18 cellular contexts compared by ENCODE assay signal in the genomic region with DNA sequence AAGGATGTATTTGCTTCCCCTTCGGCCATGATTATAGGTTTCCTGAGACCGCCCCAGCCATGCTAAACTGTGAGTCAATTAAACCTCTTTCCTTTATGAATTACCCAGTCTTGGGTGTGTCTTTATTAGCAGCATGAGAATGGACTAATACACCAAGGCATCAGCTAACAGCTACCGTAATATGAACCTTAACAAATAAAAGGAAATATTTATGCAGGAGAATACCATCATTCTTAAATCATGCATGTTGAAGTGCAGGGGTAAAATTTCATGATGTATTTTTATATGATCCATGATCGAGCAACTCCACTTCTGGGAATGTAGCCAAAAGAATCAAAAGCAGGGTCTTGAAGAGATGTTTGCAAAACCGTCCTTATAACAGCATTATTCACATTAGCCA.
A peak's percentile ranks its signal among the peaks of the same experiment; 100 is the strongest.
DNase-seq lines count a peak whose midpoint lies in the region; TF ChIP-seq lines count a peak whose summit lies in the region.
"Had no signal": no experiment of that assay in that cellular context is flagged by ENCODE, and none has a peak within 500 bp of the region (broad histone marks: within the 10 kb centered on the region; RNA-seq: fewer than 3 reads in every experiment).

No MANE protein-coding gene starts in this region.

- no peaks in the 10 kb centered on the region for H3K4me1 ChIP-seq in osteoblast (ENCODE audit: insufficient read depth, low read length)

- H3K27me3 ChIP-seq in osteoblast (ENCODE audit: insufficient read depth, low read length) = no peaks in the 10 kb centered on the region

- no peak overlapping the region for H3K4me3 ChIP-seq in osteoblast (ENCODE audit: insufficient read depth, low read length)
- H3K4me3 ChIP-seq: GM12878, GM23248 had no signal

- no peaks in the 10 kb centered on the region for H3K9me3 ChIP-seq in osteoblast (ENCODE audit: low read depth, low read length)

- H2AFZ ChIP-seq in osteoblast (ENCODE audit: low read length) = no peak overlapping the region
- H2AFZ ChIP-seq: GM23248 had no signal

- H3K79me2 ChIP-seq in osteoblast (ENCODE audit: insufficient read depth, low read length) = no peaks in the 10 kb centered on the region

- H3K27ac ChIP-seq in osteoblast (ENCODE audit: low read depth, low read length) = no peak overlapping the region
- H3K27ac ChIP-seq: GM23248 had no signal

- H4K20me1 ChIP-seq in osteoblast (ENCODE audit: insufficient read depth, low read length) = no peaks in the 10 kb centered on the region

- DNase-seq in NCI-H1092 (lab: John Stamatoyannopoulos, UW) = peak; percentile 6
- peak; percentile 100 for DNase-seq in NCI-H2029 treated with DMSO at 0.1 percent for 48 hours (lab: John Stamatoyannopoulos, UW)
- peak; percentile 43 for DNase-seq in NCI-H69 (lab: John Stamatoyannopoulos, UW)
- peak; percentile 2 for DNase-seq in iris pigment epithelial cell (ENCODE audit: low read depth)
- DNase-seq in LoVo (ENCODE audit: low spot score) = no peak
- DNase-seq in osteoblast (ENCODE audit: insufficient read length, low spot score, missing footprints) = no peak
- no peak for DNase-seq in activated CD4-positive, alpha-beta T cell treated with anti-CD3 and anti-CD28 coated beads for 48 hours
- DNase-seq: AML-193, DMS 273 treated with DMSO at 0.1 percent for 48 hours, EL, GM23248, HCEC 1CT, IMR-90, NCI-H187, NCI-H446, NCI-H526 treated with DMSO at 0.1 percent for 48 hours, OCI-M1 had no signal

- TF ChIP-seq CTCF in osteoblast (IDR thresholded peaks at IDR 0.05; ENCODE audit: extremely low read depth, low read depth, low read length) = no peak

- no peak overlapping the region for H3K4me2 ChIP-seq in osteoblast (ENCODE audit: insufficient read depth, low read length)

- no peaks in the 10 kb centered on the region for H3K36me3 ChIP-seq in osteoblast (ENCODE audit: insufficient read depth, low read length)

Comparison
In these comparisons a context has a peak if more than half of its experiments do, and no peak if none do; other contexts are left out.
1. DNase-seq: peak in NCI-H1092 (single experiment), NCI-H2029 treated with DMSO at 0.1 percent for 48 hours (single experiment), NCI-H69 (single experiment) and iris pigment epithelial cell (single experiment); none in LoVo (single experiment), osteoblast (single experiment) and activated CD4-positive, alpha-beta T cell treated with anti-CD3 and anti-CD28 coated beads for 48 hours (single experiment).